Comparison of ENCODE assay signal across 1 cellular context in genomic region chr3:67656614-67657013, GRCh38.
TF ChIP-seq lines count a peak whose summit lies in the region.

No MANE protein-coding gene starts in this region.

TF ChIP-seq in GM23338, 12 proteins besides CTCF, POLR2A, EP300 and RAD21:
- TF ChIP-seq ZNF462 (CRISPR knock-in tag; IDR thresholded peaks at IDR 0.05) (no peak), EZH2 (IDR thresholded peaks at IDR 0.05; ENCODE audit: low read depth, unreplicated experiment) (no peak), POLR2AphosphoS5 (IDR thresholded peaks at IDR 0.05; ENCODE audit: low read depth) (no peak), JUNB (IDR thresholded peaks at IDR 0.05; ENCODE audit: unreplicated experiment) (no peak), EZH2phosphoT487 (IDR thresholded peaks at IDR 0.05; ENCODE audit: unreplicated experiment) (no peak), REST (IDR thresholded peaks at IDR 0.05; ENCODE audit: unreplicated experiment) (no peak), NANOG (IDR thresholded peaks at IDR 0.05; ENCODE audit: borderline replicate concordance) (no peak), CREB1 (CRISPR knock-in tag; IDR thresholded peaks at IDR 0.05; ENCODE audit: low read depth) (no peak), ZNF331 (CRISPR knock-in tag; IDR thresholded peaks at IDR 0.05; ENCODE audit: low read depth) (no peak), ETS1 (IDR thresholded peaks at IDR 0.05) (no peak), STAT1 (IDR thresholded peaks at IDR 0.05; ENCODE audit: unreplicated experiment) (no peak)
